In genomic region chr21:26943916-26944315, GRCh38 we compare ENCODE assay signal across 20 cellular contexts. TPM values are rescaled to one million over a fixed set of nuclear protein-coding genes. Genes with fewer than 3 reads are reported as not detected.
DNase-seq lines count a peak whose midpoint lies in the region; ATAC-seq and TF ChIP-seq lines count a peak whose summit lies in the region.
"Had no signal": no experiment of that assay in that cellular context is flagged by ENCODE, and none has a peak within 500 bp of the region (broad histone marks: within the 10 kb centered on the region; RNA-seq: fewer than 3 reads in every experiment).

No MANE protein-coding gene starts in this region.

- TF ChIP-seq CTCF in CD14-positive monocyte (IDR thresholded peaks at IDR 0.05) (no peak), smooth muscle cell (IDR thresholded peaks at IDR 0.05; ENCODE audit: borderline replicate concordance, insufficient read depth, poor library complexity, severe bottlenecking) (no peak), chondrocyte (IDR thresholded peaks at IDR 0.05) (no peak)

- H3K27ac Mint-ChIP-seq in CD14-positive monocyte (peak overlapping the region; percentile 54 to 87 (median 72)), chondrocyte (ENCODE audit: unreplicated experiment) (no peak overlapping the region)
- H3K27ac Mint-ChIP-seq: H9 had no signal

- no peaks in the 10 kb centered on the region for H3K79me2 ChIP-seq in smooth muscle cell (ENCODE audit: low read depth)

- ATAC-seq in GM19023 (IDR thresholded peaks at IDR 0.05; ENCODE audit: unreplicated experiment) (no peak), aorta (ENCODE audit: low FRiP score) (no peak)

- H3K27me3 Mint-ChIP-seq in CD14-positive monocyte (ENCODE audit: low read depth in 3 of 3) (peaks cover 0 to 2% (median under 1%) of the 10 kb centered on the region in 3 donors), chondrocyte (ENCODE audit: low read depth) (peaks cover 3% of the 10 kb centered on the region)

- intact Hi-C loops in CD14-positive monocyte (cut with micrococcal nuclease), result no loop called here
- intact Hi-C loops in aorta (cut with DNase I), result no loop called here

- no peaks in the 10 kb centered on the region for H3K9me3 Mint-ChIP-seq in CD14-positive monocyte
- H3K9me3 Mint-ChIP-seq in chondrocyte (ENCODE audit: low read depth), result no peaks in the 10 kb centered on the region
- H3K9me3 Mint-ChIP-seq: H9 had no signal

- H3K4me1 Mint-ChIP-seq in CD14-positive monocyte (peaks cover 56% of the 10 kb centered on the region), chondrocyte (ENCODE audit: low read depth) (peaks cover 46% of the 10 kb centered on the region)

- H3K4me3 Mint-ChIP-seq in CD14-positive monocyte, result peak overlapping the region in 1 of 2 donors; percentile 70
- H3K4me3 Mint-ChIP-seq in chondrocyte (ENCODE audit: unreplicated experiment), result no peak overlapping the region
- H3K4me3 Mint-ChIP-seq: H9 had no signal

- H4K20me1 ChIP-seq in smooth muscle cell (ENCODE audit: low read depth), result no peaks in the 10 kb centered on the region
- H4K20me1 ChIP-seq: BLaER1 had no signal

- H3K4me2 ChIP-seq in smooth muscle cell, result no peak overlapping the region
- H3K4me2 ChIP-seq: BLaER1 had no signal

- H3K4me1 ChIP-seq in subcutaneous abdominal adipose tissue (ENCODE audit: control insufficient read depth in 5 of 5, insufficient read depth in 5 of 5, low read length in 5 of 5) (peaks cover 12 to 67% (median 51%) of the 10 kb centered on the region in 5 donors), smooth muscle cell (ENCODE audit: low read depth) (peaks cover 21% of the 10 kb centered on the region), aorta (ENCODE audit: control insufficient read depth in 1 of 2, insufficient read depth in 2 of 2, low read length in 2 of 2) (no peaks in the 10 kb centered on the region)

- WGBS in smooth muscle cell (ENCODE audit: low lambda C conversion rate), result 91% methylated on average over 2 of the region's 2 CpGs
- 90 to 98% methylated on average over 2 of the region's 2 CpGs for WGBS in aorta, 2 donors

- H3F3A ChIP-seq in smooth muscle cell (ENCODE audit: low read depth), result no peaks in the 10 kb centered on the region

- H3K27ac ChIP-seq in subcutaneous abdominal adipose tissue (ENCODE audit: low read depth, low read length) (peak overlapping the region; percentile 92), smooth muscle cell (ENCODE audit: low read depth) (no peak overlapping the region), aorta (ENCODE audit: low read depth in 1 of 2, low read length in 2 of 2) (no peak overlapping the region)
- H3K27ac ChIP-seq: BLaER1 had no signal

- no peak overlapping the region for H2AFZ ChIP-seq in smooth muscle cell (ENCODE audit: low read depth)

- no peaks in the 10 kb centered on the region for H3K9me3 ChIP-seq in subcutaneous abdominal adipose tissue (ENCODE audit: control insufficient read depth in 5 of 5, low read length in 5 of 5)
- no peaks in the 10 kb centered on the region for H3K9me3 ChIP-seq in smooth muscle cell (replicated peaks; ENCODE audit: low read depth)
- H3K9me3 ChIP-seq in aorta (ENCODE audit: control insufficient read depth, low read length), result no peaks in the 10 kb centered on the region
- H3K9me3 ChIP-seq: BLaER1 had no signal

- H3K36me3 Mint-ChIP-seq in CD14-positive monocyte (peaks cover 9 to 11% of the 10 kb centered on the region in 2 donors), chondrocyte (ENCODE audit: low read depth) (peaks cover 16% of the 10 kb centered on the region)

- H3K27me3 ChIP-seq in subcutaneous abdominal adipose tissue (ENCODE audit: control insufficient read depth in 5 of 5, insufficient read depth in 4 of 5, low read length in 5 of 5), result no peaks in the 10 kb centered on the region
- no peaks in the 10 kb centered on the region for H3K27me3 ChIP-seq in smooth muscle cell (ENCODE audit: low read depth)
- no peaks in the 10 kb centered on the region for H3K27me3 ChIP-seq in aorta (ENCODE audit: control insufficient read depth in 1 of 2, insufficient read depth in 2 of 2, low read length in 1 of 2)
- H3K27me3 ChIP-seq: BLaER1 had no signal

- H3K9ac ChIP-seq in subcutaneous abdominal adipose tissue (ENCODE audit: low read length in 5 of 5) (no peak overlapping the region), smooth muscle cell (ENCODE audit: low read depth) (no peak overlapping the region)
- H3K9ac ChIP-seq: BLaER1 had no signal

- H3K36me3 ChIP-seq in subcutaneous abdominal adipose tissue (ENCODE audit: control insufficient read depth in 5 of 5, insufficient read depth in 5 of 5, low read length in 5 of 5) (peaks cover 0 to 14% (median 6%) of the 10 kb centered on the region in 5 donors), smooth muscle cell (ENCODE audit: low read depth) (no peaks in the 10 kb centered on the region), aorta (ENCODE audit: control insufficient read depth in 1 of 2, insufficient read depth in 2 of 2, low read length in 1 of 2) (no peaks in the 10 kb centered on the region)
- H3K36me3 ChIP-seq: BLaER1 had no signal

- H3K4me3 ChIP-seq in subcutaneous abdominal adipose tissue (ENCODE audit: low read depth in 1 of 5, low read length in 5 of 5) (no peak overlapping the region), smooth muscle cell (no peak overlapping the region), aorta (ENCODE audit: low read length in 2 of 2) (no peak overlapping the region)
- H3K4me3 ChIP-seq: BLaER1 had no signal

- DNase-seq in CD14-positive monocyte (ENCODE audit: low spot score) (no peak), NAMALWA (ENCODE audit: low spot score) (peak; percentile 2), SIG-M5 (lab: John Stamatoyannopoulos, UW) (peak; percentile 65), smooth muscle cell (lab: John Stamatoyannopoulos, UW; ENCODE audit: unreplicated experiment) (no peak), chondrocyte (ENCODE audit: low spot score) (no peak), aorta (no peak)
- DNase-seq: DMS 273 treated with DMSO at 0.1 percent for 48 hours, GDM1, H9, NCI-H1092, NCI-H146, NCI-H2081, NCI-H510A, NCI-H774, SHP77, SW 1271 had no signal

RNA-seq across cellular contexts. Expression of gene ADAMTS5, which starts 23.0 kb away (rescaled TPM):
- polyA plus RNA-seq in CD14-positive monocyte (1 to 10 TPM in 1 of 2 donors, under 1 TPM in 1; 0.86 to 1.1 TPM), smooth muscle cell (6.5 and 7.6 TPM in 2 replicates), aorta (1 to 10 TPM in 1 of 2 donors, under 1 TPM in 1; 0.38 to 1.7 TPM)
- total RNA-seq in smooth muscle cell (15.5 and 18.4 TPM in 2 replicates), chondrocyte (28.8 to 52.2 TPM (median 30.4 TPM) in 3 replicates), aorta (10 to 100 TPM; 14.5 to 20.4 TPM)
- total RNA-seq: OCI-LY7 had no signal

Comparison
In these comparisons a context has a peak if more than half of its experiments do, and no peak if none do; other contexts are left out.
1. DNase-seq: peak in NAMALWA (single experiment) and SIG-M5 (single experiment); none in CD14-positive monocyte (single experiment), smooth muscle cell (single experiment), chondrocyte (single experiment) and aorta (0 of 2).